In the genomic region with DNA sequence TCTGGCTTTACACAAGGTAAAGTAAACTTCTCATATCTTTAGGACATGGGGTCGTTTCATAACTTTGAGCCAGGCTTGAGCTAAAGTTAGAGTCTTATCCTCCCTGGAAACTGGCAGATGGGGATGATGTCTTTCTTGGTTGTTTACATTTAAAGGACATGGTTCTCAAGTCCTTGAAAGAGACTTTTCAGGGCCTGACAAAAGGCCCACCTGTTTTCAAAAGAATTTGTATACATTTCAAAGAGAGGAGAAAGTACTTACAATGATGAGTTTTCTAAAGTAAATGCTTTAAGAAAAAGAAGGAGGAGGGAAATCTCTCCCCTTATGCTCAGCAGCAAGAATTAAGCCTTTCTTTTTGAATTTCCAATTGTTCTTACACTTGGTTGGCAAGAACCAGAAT, we compare ENCODE assay signal across 1 cellular context.
TF ChIP-seq lines count a peak whose summit lies in the region.

No MANE protein-coding gene starts in this region.

TF ChIP-seq in H1, 55 proteins besides CTCF, POLR2A, EP300 and RAD21 (continued from another document):
- TF ChIP-seq TEAD4 (IDR thresholded peaks at IDR 0.05; ENCODE audit: low read depth, low read length) (no peak), CHD7 (IDR thresholded peaks at IDR 0.05; ENCODE audit: insufficient replicate concordance, low read length) (no peak), TCF12 (IDR thresholded peaks at IDR 0.05; ENCODE audit: low read depth, low read length) (peak; percentile 63; the same call in 1 of the 2 replicates), MAFK (IDR thresholded peaks at IDR 0.05; ENCODE audit: low read depth, low read length) (no peak)
